8 cellular contexts compared by ENCODE assay signal in the genomic region with DNA sequence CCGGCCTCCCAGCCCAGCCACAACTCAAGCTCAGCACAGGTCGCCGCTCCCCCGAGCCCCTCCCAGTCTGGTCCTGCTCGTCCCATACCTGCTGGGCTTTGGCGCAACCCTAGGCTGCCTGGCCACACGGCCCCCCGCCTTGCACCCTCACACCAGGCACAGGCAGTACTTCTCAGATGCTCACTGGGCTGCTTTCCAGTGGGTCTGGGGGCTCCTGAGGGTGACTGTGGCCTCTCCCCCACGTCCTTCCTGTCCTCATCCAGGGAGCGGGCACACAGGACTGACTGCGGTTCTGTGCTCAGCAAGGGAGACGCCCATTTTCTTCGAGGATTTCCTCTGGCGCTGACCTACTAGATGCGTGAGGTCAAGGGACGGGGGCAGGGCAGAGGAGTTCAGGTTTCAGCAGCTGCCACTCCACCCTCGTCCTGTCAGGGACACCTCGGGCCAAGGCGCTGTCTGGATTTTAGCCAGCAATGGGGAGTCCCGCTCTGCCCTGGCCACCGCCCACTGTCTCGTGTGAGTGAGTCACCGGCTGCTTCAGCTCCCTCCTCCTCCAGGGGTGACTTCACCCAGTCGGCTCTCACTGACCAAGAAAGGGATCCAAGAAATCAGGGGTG.
DNase-seq lines count a peak whose midpoint lies in the region; ATAC-seq and TF ChIP-seq lines count a peak whose summit lies in the region.

No MANE protein-coding gene starts in this region.

- H3K36me3 ChIP-seq in PC-9 (ENCODE audit: low read depth) (no peaks in the 10 kb centered on the region), subcutaneous abdominal adipose tissue (ENCODE audit: control insufficient read depth in 5 of 5, insufficient read depth in 5 of 5, low read length in 5 of 5) (no peaks in the 10 kb centered on the region)

- H3K79me2 ChIP-seq in PC-9 (ENCODE audit: low read depth), result no peaks in the 10 kb centered on the region

- peak; percentile 75 for ATAC-seq in GM18498 (IDR thresholded peaks at IDR 0.05; ENCODE audit: unreplicated experiment)
- peak; percentile 76 for ATAC-seq in HG02870 (IDR thresholded peaks at IDR 0.05; ENCODE audit: unreplicated experiment)

- CTCF ChIA-PET in PC-9 (lab: Charles Lee), result no interaction called here

- no peaks in the 10 kb centered on the region for H4K20me1 ChIP-seq in PC-9 (ENCODE audit: insufficient read depth)

- H3K9me2 ChIP-seq in PC-9 (ENCODE audit: insufficient read depth), result no peaks in the 10 kb centered on the region

- H3K27me3 ChIP-seq in PC-9 (ENCODE audit: insufficient read depth, low read depth), result no peaks in the 10 kb centered on the region
- H3K27me3 ChIP-seq in subcutaneous abdominal adipose tissue (ENCODE audit: control insufficient read depth in 5 of 5, insufficient read depth in 4 of 5, low read length in 5 of 5), result no peaks in the 10 kb centered on the region

- H3K4me2 ChIP-seq in PC-9, result peak overlapping the region; percentile 66

- POLR2A ChIA-PET in PC-9 (lab: Charles Lee; ENCODE audit: unreplicated experiment), result interaction anchor here (0.6 kb wide), 1 partner anchor 322 kb away, joined by 3 read pairs; no protein-coding TSS in a partner anchor

- H2AFZ ChIP-seq in PC-9, result no peak overlapping the region

- intact Hi-C loops in PC-9 (cut with micrococcal nuclease; ENCODE audit: unreplicated experiment), result no loop called here

- H3K4me1 ChIP-seq in PC-9 (replicated peaks; ENCODE audit: insufficient read depth) (peaks cover 27% of the 10 kb centered on the region), subcutaneous abdominal adipose tissue (ENCODE audit: control insufficient read depth in 5 of 5, insufficient read depth in 5 of 5, low read length in 5 of 5) (peaks cover 8 to 55% (median 50%) of the 10 kb centered on the region in 5 donors)

- TF ChIP-seq CTCF in PC-9 (conservative IDR thresholded peaks at IDR 0.05) (no peak), foreskin fibroblast (IDR thresholded peaks at IDR 0.05; ENCODE audit: low read depth, low read length) (no peak)

- H3K9ac ChIP-seq in subcutaneous abdominal adipose tissue (ENCODE audit: low read length in 5 of 5), result peak overlapping the region in 4 of 5 donors; percentile 7 to 78 (median 50)

- H3K27ac ChIP-seq in PC-9, result peak overlapping the region; percentile 55; the same call in 1 of the 2 replicates
- H3K27ac ChIP-seq in subcutaneous abdominal adipose tissue (ENCODE audit: low read depth, low read length), result peak overlapping the region; percentile 75

- no peaks in the 10 kb centered on the region for H3F3A ChIP-seq in PC-9 (ENCODE audit: insufficient read depth, low read depth)

- DNase-seq in PC-9 (peak; percentile 98 to 100), foreskin fibroblast (peak; percentile 78 to 94), occipital lobe (lab: John Stamatoyannopoulos, UW) (peak; percentile 61), NCI-H1092 (lab: John Stamatoyannopoulos, UW) (no peak)
- DNase-seq in activated T-helper 1 cell treated with anti-CD3 and anti-CD28 coated beads, Interleukin-2, amount 50 U/mL, for 16 hours (ENCODE audit: low read depth in 1 of 2, low spot score in 1 of 2), result peak; percentile 26 to 41

- BruUV-seq in PC-9 (replicated peaks; lab: Mats Ljungman, UMichigan), result no TSS peak

- H3K9me3 ChIP-seq in PC-9 (ENCODE audit: insufficient read depth, low read depth), result no peaks in the 10 kb centered on the region
- no peaks in the 10 kb centered on the region for H3K9me3 ChIP-seq in subcutaneous abdominal adipose tissue (ENCODE audit: control insufficient read depth in 5 of 5, low read length in 5 of 5)

- peak overlapping the region; percentile 42; the same call in 1 of the 2 replicates for H3K4me3 ChIP-seq in PC-9
- peak overlapping the region in 1 of 2 donors; percentile 17 for H3K4me3 ChIP-seq in foreskin fibroblast (ENCODE audit: low read depth in 1 of 2, low read length in 2 of 2)
- H3K4me3 ChIP-seq in subcutaneous abdominal adipose tissue (ENCODE audit: low read depth in 1 of 5, low read length in 5 of 5), result peak overlapping the region; percentile 42 to 67 (median 53)
